Comparison of ENCODE assay signal across 11 cellular contexts in the genomic region with DNA sequence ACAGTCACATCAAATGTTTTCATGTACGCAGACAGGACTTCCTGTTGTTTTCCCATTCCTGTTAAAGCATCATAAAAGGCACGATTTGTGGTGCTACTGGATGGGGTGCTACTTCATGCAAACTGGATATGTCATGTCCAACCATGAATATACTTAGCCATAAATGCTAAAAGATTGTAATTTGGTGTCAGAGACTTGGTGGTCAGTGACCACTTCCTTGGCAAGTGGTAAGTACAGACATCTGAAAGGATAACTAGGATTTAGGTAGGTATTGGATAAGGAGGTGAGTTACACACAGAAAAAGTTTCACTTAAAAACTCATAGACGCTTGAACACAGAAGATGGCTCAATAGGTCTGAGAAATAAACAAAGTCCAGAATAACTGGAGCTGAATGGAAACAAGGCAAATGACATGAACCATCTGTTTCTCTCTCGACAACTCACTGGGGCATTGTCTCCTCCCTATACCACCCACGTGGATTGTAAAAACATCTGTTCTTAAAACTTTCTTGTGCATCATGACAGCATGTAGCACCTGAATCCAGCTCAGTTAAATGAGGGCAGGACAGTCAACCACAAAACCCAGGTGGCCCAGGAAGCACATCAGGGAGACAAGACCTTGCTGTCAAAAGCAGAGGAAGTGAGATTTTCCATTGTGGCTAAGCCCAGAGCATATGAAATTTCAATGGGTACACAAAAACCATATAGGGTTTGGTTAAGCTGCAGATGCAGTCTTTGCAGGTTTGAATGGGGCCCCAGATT. TPM values are rescaled to one million over a fixed set of nuclear protein-coding genes. Genes with fewer than 3 reads are reported as not detected.
DNase-seq lines count a peak whose midpoint lies in the region; ATAC-seq lines count a peak whose summit lies in the region.
"Had no signal": no experiment of that assay in that cellular context is flagged by ENCODE, and none has a peak within 500 bp of the region (broad histone marks: within the 10 kb centered on the region; RNA-seq: fewer than 3 reads in every experiment).

No MANE protein-coding gene starts in this region.

- H3K4me1 Mint-ChIP-seq in activated CD8-positive, alpha-beta memory T cell treated with anti-CD3 and anti-CD28 coated beads, Interleukin-2, amount 10 ng/mL, durations not matched to agents 7 days and 5 days, result peaks cover 30% of the 10 kb centered on the region
- H3K4me1 Mint-ChIP-seq in activated CD4-positive, alpha-beta T cell treated with anti-CD3 and anti-CD28 coated beads, Interleukin-2, amount 10 ng/mL, durations not matched to agents 7 days and 5 days, result peaks cover 37% of the 10 kb centered on the region
- H3K4me1 Mint-ChIP-seq in stimulated activated effector memory CD8-positive, alpha-beta T cell treated with anti-CD3 and anti-CD28 coated beads, Interleukin-12 subunit alpha, Interleukin-12 subunit beta, amount 100 ng/mL, for 72 hours, result peaks cover 56% of the 10 kb centered on the region

- DNase-seq in activated CD8-positive, alpha-beta memory T cell treated with anti-CD3 and anti-CD28 coated beads, Interleukin-2, amount 10 ng/mL, durations not matched to agents 7 days and 5 days, result peak; percentile 70
- DNase-seq in activated CD8-positive, alpha-beta memory T cell treated with anti-CD3 and anti-CD28 coated beads for 24 hours, result no peak
- peak; percentile 60 for DNase-seq in activated CD4-positive, alpha-beta T cell treated with anti-CD3 and anti-CD28 coated beads, Interleukin-2, amount 10 ng/mL, durations not matched to agents 7 days and 5 days
- DNase-seq in stimulated activated effector memory CD8-positive, alpha-beta T cell treated with anti-CD3 and anti-CD28 coated beads, Interleukin-12 subunit alpha, Interleukin-12 subunit beta, amount 100 ng/mL, for 72 hours (ENCODE audit: low spot score in 2 of 2), result peak in 1 of 2 donors; percentile 52
- no peak for DNase-seq in NCI-H524 treated with DMSO at 0.1 percent for 48 hours (lab: John Stamatoyannopoulos, UW)
- no peak for DNase-seq in NK-92 (lab: John Stamatoyannopoulos, UW; ENCODE audit: unreplicated experiment)
- DNase-seq: NCI-H526 had no signal

- CTCF ChIA-PET in activated CD8-positive, alpha-beta memory T cell treated with anti-CD3 and anti-CD28 coated beads, Interleukin-2, amount 10 ng/mL, durations not matched to agents 7 days and 5 days (lab: Charles Lee), result interaction anchor here (0.7 to 7.3 kb wide), 17 partner anchors 10 to 112 kb away, joined by 3 to 42 read pairs (median 3); no protein-coding TSS in a partner anchor
- CTCF ChIA-PET in activated CD4-positive, alpha-beta T cell treated with anti-CD3 and anti-CD28 coated beads, Interleukin-2, amount 10 ng/mL, durations not matched to agents 7 days and 5 days (lab: Charles Lee), result interaction anchor here (1.0 to 1.5 kb wide), 3 partner anchors 10 to 37 kb away, joined by 3 to 4 read pairs (median 3); no protein-coding TSS in a partner anchor

- H3K27ac Mint-ChIP-seq in activated CD8-positive, alpha-beta memory T cell treated with anti-CD3 and anti-CD28 coated beads, Interleukin-2, amount 10 ng/mL, durations not matched to agents 7 days and 5 days, result peak overlapping the region; percentile 42
- H3K27ac Mint-ChIP-seq in activated CD4-positive, alpha-beta T cell treated with anti-CD3 and anti-CD28 coated beads, Interleukin-2, amount 10 ng/mL, durations not matched to agents 7 days and 5 days, result peak overlapping the region; percentile 66
- H3K27ac Mint-ChIP-seq in stimulated activated effector memory CD8-positive, alpha-beta T cell treated with anti-CD3 and anti-CD28 coated beads, Interleukin-12 subunit alpha, Interleukin-12 subunit beta, amount 100 ng/mL, for 72 hours, result peak overlapping the region; percentile 92
- H3K27ac Mint-ChIP-seq: type B pancreatic cell had no signal

- H3K9me3 Mint-ChIP-seq in activated CD8-positive, alpha-beta memory T cell treated with anti-CD3 and anti-CD28 coated beads, Interleukin-2, amount 10 ng/mL, durations not matched to agents 7 days and 5 days (ENCODE audit: low read depth), result no peaks in the 10 kb centered on the region
- peaks cover 5% of the 10 kb centered on the region for H3K9me3 Mint-ChIP-seq in activated CD4-positive, alpha-beta T cell treated with anti-CD3 and anti-CD28 coated beads, Interleukin-2, amount 10 ng/mL, durations not matched to agents 7 days and 5 days
- H3K9me3 Mint-ChIP-seq in stimulated activated effector memory CD8-positive, alpha-beta T cell treated with anti-CD3 and anti-CD28 coated beads, Interleukin-12 subunit alpha, Interleukin-12 subunit beta, amount 100 ng/mL, for 72 hours, result no peaks in the 10 kb centered on the region
- H3K9me3 Mint-ChIP-seq: type B pancreatic cell had no signal

- no peaks in the 10 kb centered on the region for H3K36me3 Mint-ChIP-seq in activated CD8-positive, alpha-beta memory T cell treated with anti-CD3 and anti-CD28 coated beads, Interleukin-2, amount 10 ng/mL, durations not matched to agents 7 days and 5 days
- no peaks in the 10 kb centered on the region for H3K36me3 Mint-ChIP-seq in activated CD4-positive, alpha-beta T cell treated with anti-CD3 and anti-CD28 coated beads, Interleukin-2, amount 10 ng/mL, durations not matched to agents 7 days and 5 days (ENCODE audit: low read depth)
- H3K36me3 Mint-ChIP-seq in stimulated activated effector memory CD8-positive, alpha-beta T cell treated with anti-CD3 and anti-CD28 coated beads, Interleukin-12 subunit alpha, Interleukin-12 subunit beta, amount 100 ng/mL, for 72 hours, result peaks cover 6% of the 10 kb centered on the region
- H3K36me3 Mint-ChIP-seq: type B pancreatic cell had no signal

- ATAC-seq in activated CD8-positive, alpha-beta memory T cell treated with anti-CD3 and anti-CD28 coated beads, Interleukin-2, amount 10 ng/mL, durations not matched to agents 7 days and 5 days, result peak; percentile 81
- ATAC-seq in HG02885 (IDR thresholded peaks at IDR 0.05; ENCODE audit: poor library complexity, unreplicated experiment) (peak; percentile 86), esophagus mucosa (no peak)
- ATAC-seq in stimulated activated effector memory CD8-positive, alpha-beta T cell treated with anti-CD3 and anti-CD28 coated beads, Interleukin-12 subunit alpha, Interleukin-12 subunit beta, amount 100 ng/mL, for 72 hours, result peak; percentile 82

- POLR2A ChIA-PET in activated CD4-positive, alpha-beta T cell treated with anti-CD3 and anti-CD28 coated beads, Interleukin-2, amount 10 ng/mL, durations not matched to agents 7 days and 5 days (lab: Charles Lee), result no interaction called here

- peak overlapping the region; percentile 4 for H3K4me3 Mint-ChIP-seq in activated CD8-positive, alpha-beta memory T cell treated with anti-CD3 and anti-CD28 coated beads, Interleukin-2, amount 10 ng/mL, durations not matched to agents 7 days and 5 days
- no peak overlapping the region for H3K4me3 Mint-ChIP-seq in activated CD4-positive, alpha-beta T cell treated with anti-CD3 and anti-CD28 coated beads, Interleukin-2, amount 10 ng/mL, durations not matched to agents 7 days and 5 days
- peak overlapping the region; percentile 11 for H3K4me3 Mint-ChIP-seq in stimulated activated effector memory CD8-positive, alpha-beta T cell treated with anti-CD3 and anti-CD28 coated beads, Interleukin-12 subunit alpha, Interleukin-12 subunit beta, amount 100 ng/mL, for 72 hours
- H3K4me3 Mint-ChIP-seq: type B pancreatic cell had no signal

- H3K27me3 Mint-ChIP-seq in activated CD8-positive, alpha-beta memory T cell treated with anti-CD3 and anti-CD28 coated beads, Interleukin-2, amount 10 ng/mL, durations not matched to agents 7 days and 5 days, result peaks cover 38% of the 10 kb centered on the region
- H3K27me3 Mint-ChIP-seq in activated CD4-positive, alpha-beta T cell treated with anti-CD3 and anti-CD28 coated beads, Interleukin-2, amount 10 ng/mL, durations not matched to agents 7 days and 5 days, result peaks cover 46% of the 10 kb centered on the region

RNA-seq across cellular contexts. Expression of gene IGLL5, which starts 22.1 kb away (rescaled TPM):
- not detected for total RNA-seq in activated CD8-positive, alpha-beta memory T cell treated with anti-CD3 and anti-CD28 coated beads, Interleukin-2, amount 10 ng/mL, durations not matched to agents 7 days and 5 days
- not detected for total RNA-seq in activated CD4-positive, alpha-beta T cell treated with anti-CD3 and anti-CD28 coated beads, Interleukin-2, amount 10 ng/mL, durations not matched to agents 7 days and 5 days
- 1.8 TPM for total RNA-seq in esophagus mucosa
- total RNA-seq: frontal cortex had no signal

Comparison
In these comparisons a context has a peak if more than half of its experiments do, and no peak if none do; other contexts are left out.
1. DNase-seq: peak in activated CD8-positive, alpha-beta memory T cell treated with anti-CD3 and anti-CD28 coated beads, Interleukin-2, amount 10 ng/mL, durations not matched to agents 7 days and 5 days (single experiment) and activated CD4-positive, alpha-beta T cell treated with anti-CD3 and anti-CD28 coated beads, Interleukin-2, amount 10 ng/mL, durations not matched to agents 7 days and 5 days (single experiment); none in activated CD8-positive, alpha-beta memory T cell treated with anti-CD3 and anti-CD28 coated beads for 24 hours (single experiment), NCI-H524 treated with DMSO at 0.1 percent for 48 hours (single experiment) and NK-92 (single experiment).
2. H3K27ac Mint-ChIP-seq: peak in every context shown above with its lines; median percentile 92 in stimulated activated effector memory CD8-positive, alpha-beta T cell treated with anti-CD3 and anti-CD28 coated beads, Interleukin-12 subunit alpha, Interleukin-12 subunit beta, amount 100 ng/mL, for 72 hours; 66 in activated CD4-positive, alpha-beta T cell treated with anti-CD3 and anti-CD28 coated beads, Interleukin-2, amount 10 ng/mL, durations not matched to agents 7 days and 5 days; 42 in activated CD8-positive, alpha-beta memory T cell treated with anti-CD3 and anti-CD28 coated beads, Interleukin-2, amount 10 ng/mL, durations not matched to agents 7 days and 5 days.